In genomic region chr17:67831268-67831667, GRCh38 we compare ENCODE assay signal across 1 cellular context.
TF ChIP-seq lines count a peak whose summit lies in the region.

No MANE protein-coding gene starts in this region.

TF ChIP-seq in neural cell, 6 proteins besides CTCF, POLR2A, EP300 and RAD21 (continued from another document):
- TF ChIP-seq EZH2 (IDR thresholded peaks at IDR 0.05; ENCODE audit: borderline replicate concordance, insufficient read depth, low read length, poor library complexity, severe bottlenecking): no peak
TF ChIP-seq in neural cell: peak in this region for 0.
